ENCODE assay signal across 7 cellular contexts in the genomic region with DNA sequence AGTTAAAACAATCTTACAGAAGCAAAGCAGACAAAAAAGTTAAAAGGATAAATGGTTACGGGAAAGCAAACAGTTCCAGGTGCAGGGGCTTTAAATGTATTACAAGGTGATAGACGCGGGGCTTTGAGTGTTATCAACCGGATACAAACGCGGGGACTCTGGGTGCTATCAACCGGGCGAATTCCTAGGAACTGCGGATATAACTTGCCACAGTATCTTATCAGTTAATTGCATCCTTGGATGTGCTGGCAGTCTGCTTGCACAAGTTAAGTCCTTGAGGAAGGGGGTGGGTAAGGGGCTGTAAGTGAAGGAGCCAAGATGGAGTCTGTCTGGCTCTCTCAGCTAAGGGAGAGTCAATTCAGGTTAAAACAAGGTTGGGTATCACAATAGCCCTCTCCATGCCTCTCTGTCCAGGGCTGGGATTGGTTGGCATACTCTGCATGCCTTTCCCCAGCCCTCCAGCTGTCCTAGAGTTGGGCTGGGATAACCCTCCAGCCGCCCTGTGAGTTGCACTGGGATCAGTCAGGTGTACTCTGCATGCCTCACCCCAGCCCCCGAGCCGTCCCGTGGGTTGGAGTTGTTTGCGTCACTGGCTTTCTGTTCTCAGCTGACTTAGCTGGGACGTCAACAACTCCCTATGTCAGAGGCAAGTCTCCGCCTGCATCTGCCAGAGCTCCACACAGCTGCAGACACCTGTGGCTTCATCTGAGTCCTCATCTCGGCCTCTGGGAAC. TPM values are rescaled to one million over a fixed set of nuclear protein-coding genes. Genes with fewer than 3 reads are reported as not detected.
DNase-seq lines count a peak whose midpoint lies in the region; ATAC-seq and TF ChIP-seq lines count a peak whose summit lies in the region.

No MANE protein-coding gene starts in this region.

- H3K4me1 Mint-ChIP-seq in IgD-negative memory B cell (peaks cover 10 to 16% (median 11%) of the 10 kb centered on the region in 3 donors), osteocyte (ENCODE audit: unreplicated experiment) (peaks cover 35% of the 10 kb centered on the region)
- H3K4me1 Mint-ChIP-seq in naive thymus-derived CD8-positive, alpha-beta T cell = peaks cover 12 to 44% (median 37%) of the 10 kb centered on the region in 4 donors
- H3K4me1 Mint-ChIP-seq in activated T-helper 2 cell treated with anti-CD3 and anti-CD28 coated beads, Interferon-gamma antibody, Interleukin-2, Interleukin-4, amounts not matched to agents 10 μg/mL and 5 μg/mL and 100 μg/mL, durations not matched to agents 14 hours and 24 hours and 36 hours (ENCODE audit: low read depth) = peaks cover 25% of the 10 kb centered on the region

- intact Hi-C loops in activated T-helper 2 cell treated with anti-CD3 and anti-CD28 coated beads, Interferon-gamma antibody, Interleukin-2, Interleukin-4, amounts not matched to agents 10 μg/mL and 5 μg/mL and 100 μg/mL, durations not matched to agents 14 hours and 24 hours and 36 hours (cut with micrococcal nuclease) = no loop called here

- H3K27ac Mint-ChIP-seq in IgD-negative memory B cell = peak overlapping the region; percentile 46 to 98 (median 96)
- peak overlapping the region; percentile 37 to 97 (median 90) for H3K27ac Mint-ChIP-seq in naive thymus-derived CD8-positive, alpha-beta T cell
- no peak overlapping the region for H3K27ac Mint-ChIP-seq in activated T-helper 2 cell treated with anti-CD3 and anti-CD28 coated beads, Interferon-gamma antibody, Interleukin-2, Interleukin-4, amounts not matched to agents 10 μg/mL and 5 μg/mL and 100 μg/mL, durations not matched to agents 14 hours and 24 hours and 36 hours
- no peak overlapping the region for H3K27ac Mint-ChIP-seq in osteocyte (ENCODE audit: unreplicated experiment)

- ATAC-seq in naive thymus-derived CD8-positive, alpha-beta T cell = peak; percentile 93 to 94
- ATAC-seq in GM18861 (IDR thresholded peaks at IDR 0.05; ENCODE audit: unreplicated experiment) = no peak

- H3K36me3 Mint-ChIP-seq in IgD-negative memory B cell = no peaks in the 10 kb centered on the region
- no peaks in the 10 kb centered on the region for H3K36me3 Mint-ChIP-seq in naive thymus-derived CD8-positive, alpha-beta T cell
- H3K36me3 Mint-ChIP-seq in activated T-helper 2 cell treated with anti-CD3 and anti-CD28 coated beads, Interferon-gamma antibody, Interleukin-2, Interleukin-4, amounts not matched to agents 10 μg/mL and 5 μg/mL and 100 μg/mL, durations not matched to agents 14 hours and 24 hours and 36 hours (ENCODE audit: low read depth) = no peaks in the 10 kb centered on the region
- no peaks in the 10 kb centered on the region for H3K36me3 Mint-ChIP-seq in osteocyte (ENCODE audit: unreplicated experiment)

- no peak for TF ChIP-seq CTCF in osteocyte (IDR thresholded peaks at IDR 0.05)

- peak overlapping the region in 3 of 4 donors; percentile 12 to 71 (median 17) for H3K4me3 Mint-ChIP-seq in IgD-negative memory B cell
- H3K4me3 Mint-ChIP-seq in naive thymus-derived CD8-positive, alpha-beta T cell = peak overlapping the region; percentile 36 to 72 (median 54)
- no peak overlapping the region for H3K4me3 Mint-ChIP-seq in activated T-helper 2 cell treated with anti-CD3 and anti-CD28 coated beads, Interferon-gamma antibody, Interleukin-2, Interleukin-4, amounts not matched to agents 10 μg/mL and 5 μg/mL and 100 μg/mL, durations not matched to agents 14 hours and 24 hours and 36 hours (ENCODE audit: low read depth)
- no peak overlapping the region for H3K4me3 Mint-ChIP-seq in osteocyte (ENCODE audit: unreplicated experiment)

- H3K9me3 Mint-ChIP-seq in IgD-negative memory B cell (no peaks in the 10 kb centered on the region), osteocyte (ENCODE audit: unreplicated experiment) (no peaks in the 10 kb centered on the region)
- no peaks in the 10 kb centered on the region for H3K9me3 Mint-ChIP-seq in naive thymus-derived CD8-positive, alpha-beta T cell
- H3K9me3 Mint-ChIP-seq in activated T-helper 2 cell treated with anti-CD3 and anti-CD28 coated beads, Interferon-gamma antibody, Interleukin-2, Interleukin-4, amounts not matched to agents 10 μg/mL and 5 μg/mL and 100 μg/mL, durations not matched to agents 14 hours and 24 hours and 36 hours = no peaks in the 10 kb centered on the region

- H3K27me3 Mint-ChIP-seq in IgD-negative memory B cell (peaks cover 35% of the 10 kb centered on the region), osteocyte (ENCODE audit: unreplicated experiment) (peaks cover 7% of the 10 kb centered on the region)
- H3K27me3 Mint-ChIP-seq in naive thymus-derived CD8-positive, alpha-beta T cell = peaks cover 0 to 2% (median 0%) of the 10 kb centered on the region in 5 donors
- peaks cover 2% of the 10 kb centered on the region for H3K27me3 Mint-ChIP-seq in activated T-helper 2 cell treated with anti-CD3 and anti-CD28 coated beads, Interferon-gamma antibody, Interleukin-2, Interleukin-4, amounts not matched to agents 10 μg/mL and 5 μg/mL and 100 μg/mL, durations not matched to agents 14 hours and 24 hours and 36 hours (ENCODE audit: low read depth)

- POLR2A ChIA-PET in naive thymus-derived CD8-positive, alpha-beta T cell (lab: Charles Lee) = interaction anchor here (0.9 to 2.4 kb wide), 3 partner anchors 9 to 16 kb away, joined by 3 to 16 read pairs (median 4); no protein-coding TSS in a partner anchor

- DNase-seq in T-helper 9 cell (peak; percentile 35), ecto neural progenitor cell (ENCODE audit: low spot score) (peak; percentile 74), osteocyte (ENCODE audit: extremely low spot score, unreplicated experiment) (no peak)
- DNase-seq in naive thymus-derived CD8-positive, alpha-beta T cell = peak; percentile 43 to 85 (median 76)
- no peak for DNase-seq in activated T-helper 2 cell treated with anti-CD3 and anti-CD28 coated beads, Interferon-gamma antibody, Interleukin-2, Interleukin-4, amounts not matched to agents 10 μg/mL and 5 μg/mL and 100 μg/mL, durations not matched to agents 14 hours and 24 hours and 36 hours (ENCODE audit: low spot score)

RNA-seq across cellular contexts. Expression of gene TMEM235, which starts 40.9 kb away (rescaled TPM):
- not detected for polyA plus RNA-seq in IgD-negative memory B cell
- total RNA-seq in naive thymus-derived CD8-positive, alpha-beta T cell = not detected
- polyA plus RNA-seq in naive thymus-derived CD8-positive, alpha-beta T cell = not detected
- total RNA-seq in activated T-helper 2 cell treated with anti-CD3 and anti-CD28 coated beads, Interferon-gamma antibody, Interleukin-2, Interleukin-4, amounts not matched to agents 10 μg/mL and 5 μg/mL and 100 μg/mL, durations not matched to agents 14 hours and 24 hours and 36 hours = not detected in 2 replicates
- total RNA-seq in osteocyte = not detected in 2 replicates

RNA-seq across cellular contexts. Expression of gene BIRC5, which starts 58.3 kb away (rescaled TPM):
- 0.25 TPM for polyA plus RNA-seq in IgD-negative memory B cell
- total RNA-seq in naive thymus-derived CD8-positive, alpha-beta T cell = under 1 TPM in 1 of 2 experiments, not detected in 1; 0.30 TPM
- polyA plus RNA-seq in naive thymus-derived CD8-positive, alpha-beta T cell = not detected
- total RNA-seq in activated T-helper 2 cell treated with anti-CD3 and anti-CD28 coated beads, Interferon-gamma antibody, Interleukin-2, Interleukin-4, amounts not matched to agents 10 μg/mL and 5 μg/mL and 100 μg/mL, durations not matched to agents 14 hours and 24 hours and 36 hours = 48.4 and 48.6 TPM in 2 replicates
- total RNA-seq in osteocyte = 11.9 and 12.3 TPM in 2 replicates

Comparison
In these comparisons a context has a peak if more than half of its experiments do, and no peak if none do; other contexts are left out.
1. H3K27ac Mint-ChIP-seq: peak in IgD-negative memory B cell (3 of 3) and naive thymus-derived CD8-positive, alpha-beta T cell (10 of 10); none in activated T-helper 2 cell treated with anti-CD3 and anti-CD28 coated beads, Interferon-gamma antibody, Interleukin-2, Interleukin-4, amounts not matched to agents 10 μg/mL and 5 μg/mL and 100 μg/mL, durations not matched to agents 14 hours and 24 hours and 36 hours (single experiment) and osteocyte (single experiment).
2. H3K4me3 Mint-ChIP-seq: peak in IgD-negative memory B cell (3 of 4) and naive thymus-derived CD8-positive, alpha-beta T cell (10 of 10); none in activated T-helper 2 cell treated with anti-CD3 and anti-CD28 coated beads, Interferon-gamma antibody, Interleukin-2, Interleukin-4, amounts not matched to agents 10 μg/mL and 5 μg/mL and 100 μg/mL, durations not matched to agents 14 hours and 24 hours and 36 hours (single experiment) and osteocyte (single experiment).
3. DNase-seq: peak in T-helper 9 cell (single experiment), ecto neural progenitor cell (single experiment) and naive thymus-derived CD8-positive, alpha-beta T cell (10 of 10); none in activated T-helper 2 cell treated with anti-CD3 and anti-CD28 coated beads, Interferon-gamma antibody, Interleukin-2, Interleukin-4, amounts not matched to agents 10 μg/mL and 5 μg/mL and 100 μg/mL, durations not matched to agents 14 hours and 24 hours and 36 hours (single experiment) and osteocyte (single experiment).